In genomic region chrX:72021975-72022374, GRCh38 we compare ENCODE assay signal across 9 cellular contexts.
DNase-seq lines count a peak whose midpoint lies in the region; ATAC-seq and TF ChIP-seq lines count a peak whose summit lies in the region.
"Had no signal": no experiment of that assay in that cellular context is flagged by ENCODE, and none has a peak within 500 bp of the region (broad histone marks: within the 10 kb centered on the region; RNA-seq: fewer than 3 reads in every experiment).

No MANE protein-coding gene starts in this region.

- H3K36me3 ChIP-seq in left ventricle myocardium inferior (no peaks in the 10 kb centered on the region), Panc1 (ENCODE audit: control insufficient read depth, insufficient read depth, low read length) (no peaks in the 10 kb centered on the region), esophagus squamous epithelium (no peaks in the 10 kb centered on the region), tibial nerve (no peaks in the 10 kb centered on the region)

- H3K27ac ChIP-seq in left ventricle myocardium inferior (replicated peaks) (no peak overlapping the region), Panc1 (ENCODE audit: low read length) (no peak overlapping the region), esophagus squamous epithelium (no peak overlapping the region), tibial nerve (peak overlapping the region in 1 of 4 donors; percentile 74)
- H3K27ac ChIP-seq: epithelial cell of prostate had no signal

- DNase-seq in left ventricle myocardium inferior (no peak), Right ventricle myocardium superior (no peak), Panc1 (ENCODE audit: low read depth, low spot score) (no peak), esophagus squamous epithelium (lab: John Stamatoyannopoulos, UW) (no peak), tibial nerve (ENCODE audit: low spot score in 2 of 2) (peak in 1 of 2 donors; percentile 1), left lobe of liver (ENCODE audit: low spot score) (no peak)

- WGBS in esophagus squamous epithelium, 2 donors: 36 to 100% methylated on average over 1 to 2 of the region's 2 CpGs
- 29 to 52% methylated on average over 2 of the region's 2 CpGs for WGBS in tibial nerve, 2 donors

- ATAC-seq in Right ventricle myocardium superior (ENCODE audit: poor library complexity) (no peak), Panc1 (no peak), HG03469 (IDR thresholded peaks at IDR 0.05; ENCODE audit: unreplicated experiment) (no peak), esophagus mucosa (no peak), left lobe of liver (no peak)

- TF ChIP-seq CTCF in left ventricle myocardium inferior (IDR thresholded peaks at IDR 0.05; ENCODE audit: borderline replicate concordance): peak; percentile 36
- peak; percentile 70 for TF ChIP-seq CTCF in Panc1 (IDR thresholded peaks at IDR 0.05)
- TF ChIP-seq CTCF in esophagus squamous epithelium (IDR thresholded peaks at IDR 0.05): peak in 4 of 6 experiments; percentile 9 to 36 (median 26)
- TF ChIP-seq CTCF in tibial nerve (IDR thresholded peaks at IDR 0.05): peak in 4 of 5 experiments; percentile 12 to 25 (median 20)

- H3K9me3 ChIP-seq in left ventricle myocardium inferior (replicated peaks) (no peaks in the 10 kb centered on the region), Panc1 (ENCODE audit: control insufficient read depth, insufficient read depth, low read depth, low read length) (no peaks in the 10 kb centered on the region), esophagus squamous epithelium (no peaks in the 10 kb centered on the region), tibial nerve (no peaks in the 10 kb centered on the region)

- BruUV-seq in Panc1 (replicated peaks; lab: Mats Ljungman, UMichigan): no TSS peak

- intact Hi-C loops in left ventricle myocardium inferior (cut with micrococcal nuclease): no loop called here
- intact Hi-C loops in Right ventricle myocardium superior (cut with DNase I): no loop called here
- intact Hi-C loops in Panc1 (cut with micrococcal nuclease; ENCODE audit: unreplicated experiment): no loop called here
- intact Hi-C loops in esophagus squamous epithelium (cut with DNase I): no loop called here

- TF ChIP-seq POLR2A in esophagus squamous epithelium (IDR thresholded peaks at IDR 0.05): no peak
- no peak for TF ChIP-seq POLR2A in tibial nerve (IDR thresholded peaks at IDR 0.05)

- H3K27me3 ChIP-seq in left ventricle myocardium inferior (ENCODE audit: low read depth): no peaks in the 10 kb centered on the region
- H3K27me3 ChIP-seq in Panc1 (ENCODE audit: control insufficient read depth, insufficient read depth, low read length): no peaks in the 10 kb centered on the region
- H3K27me3 ChIP-seq in esophagus squamous epithelium: peaks cover 0 to 5% (median 2%) of the 10 kb centered on the region in 4 donors
- H3K27me3 ChIP-seq in tibial nerve: peaks cover 0 to 9% of the 10 kb centered on the region in 2 donors

- H3K4me1 ChIP-seq in left ventricle myocardium inferior (peaks cover 12% of the 10 kb centered on the region), Panc1 (ENCODE audit: control insufficient read depth, insufficient read depth, low read length) (no peaks in the 10 kb centered on the region; the same call in 1 of the 2 replicates), esophagus squamous epithelium (peaks cover 0 to 19% (median 7%) of the 10 kb centered on the region in 3 donors), tibial nerve (peaks cover 0 to 21% (median 2%) of the 10 kb centered on the region in 4 donors)

- H3K4me3 ChIP-seq in left ventricle myocardium inferior: no peak overlapping the region
- H3K4me3 ChIP-seq in Panc1 (ENCODE audit: low read depth in 2 of 2, low read length in 2 of 2): no peak overlapping the region
- no peak overlapping the region for H3K4me3 ChIP-seq in esophagus squamous epithelium
- H3K4me3 ChIP-seq in tibial nerve: no peak overlapping the region

- CTCF ChIA-PET in Panc1 (lab: Charles Lee): interaction anchor here (0.6 kb wide), 2 partner anchors 26 to 152 kb away, joined by 3 to 7 read pairs; no protein-coding TSS in a partner anchor

- no peak for TF ChIP-seq EP300 in tibial nerve (IDR thresholded peaks at IDR 0.05)

- POLR2A ChIA-PET in Panc1 (lab: Charles Lee): no interaction called here

- in situ Hi-C loops in Panc1 (cut with HindIII; ENCODE audit: low pct_unique_long_range_greater_than_20kb, low sequenced_read_pairs): no loop called here
